Comparison of ENCODE assay signal across 8 cellular contexts in genomic region chr7:54995631-54996340, GRCh38. TPM values are rescaled to one million over a fixed set of nuclear protein-coding genes. Genes with fewer than 3 reads are reported as not detected.
DNase-seq lines count a peak whose midpoint lies in the region; ATAC-seq, FAIRE-seq and TF ChIP-seq lines count a peak whose summit lies in the region.

No MANE protein-coding gene starts in this region.

- H3K27me3 ChIP-seq in kidney epithelial cell (ENCODE audit: control insufficient read depth, insufficient read depth, low read length) (no peaks in the 10 kb centered on the region), pancreas (no peaks in the 10 kb centered on the region), left ventricle myocardium inferior (ENCODE audit: low read depth) (no peaks in the 10 kb centered on the region)

- POLR2A ChIA-PET in RWPE1 (lab: Yijun Ruan, JAX; ENCODE audit: low non-redundant PET) = no interaction called here

- peak; percentile 52 for ATAC-seq in GM18517 (IDR thresholded peaks at IDR 0.05; ENCODE audit: unreplicated experiment)
- peak; percentile 92 for ATAC-seq in HG02610 (IDR thresholded peaks at IDR 0.05; ENCODE audit: unreplicated experiment)
- ATAC-seq in pancreas = no peak

- H3K9me3 ChIP-seq in pancreas (no peaks in the 10 kb centered on the region), left ventricle myocardium inferior (replicated peaks) (no peaks in the 10 kb centered on the region)

- no peak overlapping the region for H3K27ac ChIP-seq in RWPE1
- H3K27ac ChIP-seq in pancreas = no peak overlapping the region
- H3K27ac ChIP-seq in left ventricle myocardium inferior (replicated peaks) = no peak overlapping the region

- FAIRE-seq in pancreas (lab: Jason Lieb, UNC) = no peak

- H3K4me3 ChIP-seq in kidney epithelial cell (ENCODE audit: low read depth, low read length) (no peak overlapping the region), pancreas (no peak overlapping the region), left ventricle myocardium inferior (no peak overlapping the region)

- CTCF ChIA-PET in RWPE1 (lab: Yijun Ruan, JAX) = no interaction called here

- TF ChIP-seq CTCF in RWPE1 (conservative IDR thresholded peaks at IDR 0.05; ENCODE audit: low read depth) (no peak), kidney epithelial cell (IDR thresholded peaks at IDR 0.05; ENCODE audit: insufficient read depth, low read length, poor library complexity, severe bottlenecking) (no peak), pancreas (IDR thresholded peaks at IDR 0.05) (no peak), left ventricle myocardium inferior (IDR thresholded peaks at IDR 0.05; ENCODE audit: borderline replicate concordance) (no peak)

- H3K4me1 ChIP-seq in pancreas (no peaks in the 10 kb centered on the region), left ventricle myocardium inferior (no peaks in the 10 kb centered on the region)

- intact Hi-C loops in pancreas (cut with DNase I) (no loop called here), left ventricle myocardium inferior (cut with micrococcal nuclease) (no loop called here)

- H3K36me3 ChIP-seq in kidney epithelial cell (ENCODE audit: control insufficient read depth, insufficient read depth, low read length) (no peaks in the 10 kb centered on the region), pancreas (no peaks in the 10 kb centered on the region), left ventricle myocardium inferior (no peaks in the 10 kb centered on the region)

- DNase-seq in RWPE1 (ENCODE audit: low spot score) (peak; percentile 86), kidney epithelial cell (ENCODE audit: low read depth) (peak; percentile 59), pancreas (no peak), left ventricle myocardium inferior (no peak), hippocampal formation (lab: John Stamatoyannopoulos, UW) (no peak), amygdala (lab: John Stamatoyannopoulos, UW) (no peak)

- 66 to 68% methylated on average over 5 of the region's 5 CpGs for WGBS in pancreas, 2 donors

RNA-seq across cellular contexts. Expression of gene EGFR, which starts 23.0 kb away (rescaled TPM):
- total RNA-seq in kidney epithelial cell (67.2 and 76.7 TPM in 2 replicates), pancreas (10 to 100 TPM; 25.6 to 38.8 (median 34.8) TPM), left ventricle myocardium inferior (6.1 TPM)
- polyA plus RNA-seq in pancreas = 1 to 10 TPM; 5.5 to 6.5 TPM

Comparison
In these comparisons a context has a peak if more than half of its experiments do, and no peak if none do; other contexts are left out.
1. ATAC-seq: peak in GM18517 (single experiment) and HG02610 (single experiment); none in pancreas (0 of 4).
2. DNase-seq: peak in RWPE1 (single experiment) and kidney epithelial cell (single experiment); none in pancreas (0 of 6), left ventricle myocardium inferior (single experiment), hippocampal formation (0 of 2) and amygdala (0 of 56).